13 cellular contexts compared by ENCODE assay signal in the genomic region with DNA sequence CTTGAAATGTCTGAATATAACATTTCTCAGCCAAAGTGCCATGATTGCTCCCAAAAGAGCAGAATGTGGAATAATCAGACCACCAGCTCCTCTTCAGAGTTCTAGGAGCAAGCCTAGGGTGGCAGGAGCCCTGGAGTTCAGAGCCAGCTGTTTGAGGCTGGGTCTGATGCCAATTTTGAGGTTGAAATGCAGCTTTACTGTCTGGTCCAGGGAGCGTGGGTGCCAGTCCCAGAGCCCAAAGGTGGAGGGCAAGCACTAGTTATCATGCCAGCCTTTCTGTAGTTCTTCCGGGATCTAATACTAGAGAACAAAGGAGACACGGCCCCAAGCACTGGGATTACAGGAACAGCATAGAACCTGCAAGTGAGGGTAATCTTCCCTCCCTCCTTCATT.
"Had no signal": no experiment of that assay in that cellular context is flagged by ENCODE, and none has a peak within 500 bp of the region (broad histone marks: within the 10 kb centered on the region; RNA-seq: fewer than 3 reads in every experiment).

No MANE protein-coding gene starts in this region.

- DNase-seq: activated CD4-positive, alpha-beta T cell treated with anti-CD3 and anti-CD28 coated beads for 1 hour; activated CD4-positive, alpha-beta T cell treated with anti-CD3 and anti-CD28 coated beads, Interleukin-2, amount 50 U/mL, for 4 hours; activated naive CD4-positive, alpha-beta T cell; activated T-cell treated with anti-CD3 and anti-CD28 coated beads for 4 hours; aorta; effector memory CD4-positive, alpha-beta T cell; kidney; mesendoderm; nucleus accumbens; stimulated activated naive CD8-positive, alpha-beta T cell treated with anti-CD3 and anti-CD28 coated beads, Interleukin-15, Interleukin-2, amounts not matched to agents 100 U/mL and 50 U/mL, for 24 hours had no signal

- ATAC-seq: stimulated activated naive CD8-positive, alpha-beta T cell treated with anti-CD3 and anti-CD28 coated beads, Interleukin-15, Interleukin-2, amounts not matched to agents 100 U/mL and 50 U/mL, for 24 hours had no signal

- H3K27ac Mint-ChIP-seq: dendritic cell treated with granulocyte-macrophage colony-stimulating factor and Interleukin-4, amounts not matched to agents 40 ng/mL and 50 ng/mL, for 4 days; type B pancreatic cell had no signal

- H3K4me3 Mint-ChIP-seq: dendritic cell treated with granulocyte-macrophage colony-stimulating factor and Interleukin-4, amounts not matched to agents 40 ng/mL and 50 ng/mL, for 4 days; nephron; type B pancreatic cell had no signal

- H3K36me3 Mint-ChIP-seq: type B pancreatic cell had no signal

- H3K27me3 Mint-ChIP-seq: type B pancreatic cell had no signal

- H3K9me3 Mint-ChIP-seq: dendritic cell treated with granulocyte-macrophage colony-stimulating factor and Interleukin-4, amounts not matched to agents 40 ng/mL and 50 ng/mL, for 4 days; type B pancreatic cell had no signal
